11 cellular contexts compared by ENCODE assay signal in genomic region chr6:28502709-28503305, GRCh38. TPM values are rescaled to one million over a fixed set of nuclear protein-coding genes. Genes with fewer than 3 reads are reported as not detected.
"Had no signal": no experiment of that assay in that cellular context is flagged by ENCODE, and none has a peak within 500 bp of the region (broad histone marks: within the 10 kb centered on the region; RNA-seq: fewer than 3 reads in every experiment).

No MANE protein-coding gene starts in this region.

RNA-seq across cellular contexts. Expression of gene GPX6, which starts 12.8 kb away (rescaled TPM):
- total RNA-seq: OCI-LY7, PC-3, PC-9, Peyer's patch, Right ventricle myocardium inferior, Right ventricle myocardium superior, RPMI7951, SJCRH30, SJSA1, SK-MEL-5 had no signal
- polyA plus RNA-seq: SK-N-SH had no signal

RNA-seq across cellular contexts. Expression of gene GPX5, which starts 22.9 kb away (rescaled TPM):
- total RNA-seq: PC-3, PC-9, Peyer's patch, Right ventricle myocardium inferior, Right ventricle myocardium superior, RPMI7951, SJCRH30, SJSA1, SK-MEL-5 had no signal
- polyA plus RNA-seq: SK-N-SH had no signal

RNA-seq across cellular contexts. Expression of gene ZSCAN23, which starts 59.5 kb away (rescaled TPM):
- total RNA-seq: OCI-LY7 had no signal
